6 cellular contexts compared by ENCODE assay signal in genomic region chr4:37469286-37469685, GRCh38.
"Had no signal": no experiment of that assay in that cellular context is flagged by ENCODE, and none has a peak within 500 bp of the region (broad histone marks: within the 10 kb centered on the region; RNA-seq: fewer than 3 reads in every experiment).

No MANE protein-coding gene starts in this region.

- H3K4me3 ChIP-seq: GM23338, K562 had no signal

- ATAC-seq: GM23338, K562 had no signal

- H3K4me1 Mint-ChIP-seq: H9 had no signal

- H3K9me3 Mint-ChIP-seq: GM23338, H9 had no signal

- DNase-seq: H9, HCEC 1CT, IMR-90, KG1 had no signal

- H3K27ac Mint-ChIP-seq: GM23338, H9 had no signal

- H3K4me3 Mint-ChIP-seq: GM23338, H9 had no signal
